Comparison of ENCODE assay signal across 10 cellular contexts in the genomic region with DNA sequence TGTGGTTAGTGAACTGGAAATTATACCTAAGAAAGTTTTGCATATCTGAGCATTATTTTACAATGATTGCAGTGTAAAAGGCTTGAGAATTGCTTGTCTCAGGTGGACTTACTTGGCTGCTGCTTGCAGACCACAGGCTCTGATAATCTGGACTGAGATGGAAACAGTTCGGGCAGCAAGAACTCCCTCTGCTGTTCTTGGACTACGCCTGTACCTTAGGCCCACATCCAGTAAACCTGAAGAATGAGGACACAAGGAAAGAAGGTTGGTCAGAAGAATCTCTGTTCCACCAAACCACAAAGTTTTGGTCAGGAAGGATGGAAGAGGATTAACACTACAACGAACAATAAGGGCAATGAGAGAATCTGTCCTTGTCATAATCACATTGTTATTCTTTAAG.
A peak's percentile ranks its signal among the peaks of the same experiment; 100 is the strongest.
DNase-seq lines count a peak whose midpoint lies in the region; ATAC-seq lines count a peak whose summit lies in the region.
"Had no signal": no experiment of that assay in that cellular context is flagged by ENCODE, and none has a peak within 500 bp of the region (broad histone marks: within the 10 kb centered on the region; RNA-seq: fewer than 3 reads in every experiment).

No MANE protein-coding gene starts in this region.

- POLR2A ChIA-PET in CD8-positive, alpha-beta memory T cell (lab: Charles Lee) = no interaction called here

- DNase-seq in DMS53 (lab: John Stamatoyannopoulos, UW) (peak; percentile 61), HT1080 (ENCODE audit: low read depth) (peak; percentile 5), astrocyte of the hippocampus (ENCODE audit: low read depth, low spot score) (peak; percentile 55), kidney tubule cell (ENCODE audit: low spot score) (peak; percentile 50), NCI-H82 treated with DMSO at 0.1 percent for 48 hours (lab: John Stamatoyannopoulos, UW; ENCODE audit: unreplicated experiment) (no peak)
- no peak for DNase-seq in activated T-helper 2 cell treated with anti-CD3 and anti-CD28 coated beads, Interferon-gamma antibody, Interleukin-2, Interleukin-4, amounts not matched to agents 10 μg/mL and 5 μg/mL and 100 μg/mL, durations not matched to agents 14 hours and 24 hours and 36 hours (ENCODE audit: low spot score)
- DNase-seq in CD8-positive, alpha-beta memory T cell = no peak
- DNase-seq: NCI-H187 had no signal

- H3K9me3 Mint-ChIP-seq in activated T-helper 2 cell treated with anti-CD3 and anti-CD28 coated beads, Interferon-gamma antibody, Interleukin-2, Interleukin-4, amounts not matched to agents 10 μg/mL and 5 μg/mL and 100 μg/mL, durations not matched to agents 14 hours and 24 hours and 36 hours = no peaks in the 10 kb centered on the region
- H3K9me3 Mint-ChIP-seq in CD8-positive, alpha-beta memory T cell = no peaks in the 10 kb centered on the region

- CTCF ChIA-PET in CD8-positive, alpha-beta memory T cell (lab: Charles Lee) = no interaction called here

- no peak overlapping the region for H3K27ac Mint-ChIP-seq in activated T-helper 2 cell treated with anti-CD3 and anti-CD28 coated beads, Interferon-gamma antibody, Interleukin-2, Interleukin-4, amounts not matched to agents 10 μg/mL and 5 μg/mL and 100 μg/mL, durations not matched to agents 14 hours and 24 hours and 36 hours
- no peak overlapping the region for H3K27ac Mint-ChIP-seq in CD8-positive, alpha-beta memory T cell

- H3K27ac ChIP-seq in CD8-positive, alpha-beta memory T cell (ENCODE audit: low read depth, low read length) = no peak overlapping the region

- peaks cover 26% of the 10 kb centered on the region for H3K36me3 Mint-ChIP-seq in activated T-helper 2 cell treated with anti-CD3 and anti-CD28 coated beads, Interferon-gamma antibody, Interleukin-2, Interleukin-4, amounts not matched to agents 10 μg/mL and 5 μg/mL and 100 μg/mL, durations not matched to agents 14 hours and 24 hours and 36 hours (ENCODE audit: low read depth)
- peaks cover 3 to 53% (median 12%) of the 10 kb centered on the region in 3 donors for H3K36me3 Mint-ChIP-seq in CD8-positive, alpha-beta memory T cell

- no peaks in the 10 kb centered on the region for H3K4me1 ChIP-seq in CD8-positive, alpha-beta memory T cell (ENCODE audit: insufficient read depth, low read length)
- H3K4me1 ChIP-seq: HAP-1 had no signal

- H3K4me3 ChIP-seq in CD8-positive, alpha-beta memory T cell (ENCODE audit: low read length) = no peak overlapping the region
- H3K4me3 ChIP-seq: HAP-1 had no signal

- peaks cover 38% of the 10 kb centered on the region for H3K36me3 ChIP-seq in CD8-positive, alpha-beta memory T cell (ENCODE audit: insufficient read depth, low read length)

- H3K9me3 ChIP-seq in CD8-positive, alpha-beta memory T cell (ENCODE audit: low read length) = no peaks in the 10 kb centered on the region
- H3K9me3 ChIP-seq: HAP-1 had no signal

- no peak for ATAC-seq in HG03159 (IDR thresholded peaks at IDR 0.05; ENCODE audit: unreplicated experiment)

- H3K27me3 ChIP-seq in CD8-positive, alpha-beta memory T cell (ENCODE audit: insufficient read depth, low read length, poor library complexity, severe bottlenecking) = no peaks in the 10 kb centered on the region

- no peaks in the 10 kb centered on the region for H3K27me3 Mint-ChIP-seq in activated T-helper 2 cell treated with anti-CD3 and anti-CD28 coated beads, Interferon-gamma antibody, Interleukin-2, Interleukin-4, amounts not matched to agents 10 μg/mL and 5 μg/mL and 100 μg/mL, durations not matched to agents 14 hours and 24 hours and 36 hours (ENCODE audit: low read depth)
- no peaks in the 10 kb centered on the region for H3K27me3 Mint-ChIP-seq in CD8-positive, alpha-beta memory T cell

- no peaks in the 10 kb centered on the region for H3K4me1 Mint-ChIP-seq in activated T-helper 2 cell treated with anti-CD3 and anti-CD28 coated beads, Interferon-gamma antibody, Interleukin-2, Interleukin-4, amounts not matched to agents 10 μg/mL and 5 μg/mL and 100 μg/mL, durations not matched to agents 14 hours and 24 hours and 36 hours (ENCODE audit: low read depth)
- no peaks in the 10 kb centered on the region for H3K4me1 Mint-ChIP-seq in CD8-positive, alpha-beta memory T cell

- H3K4me3 Mint-ChIP-seq in activated T-helper 2 cell treated with anti-CD3 and anti-CD28 coated beads, Interferon-gamma antibody, Interleukin-2, Interleukin-4, amounts not matched to agents 10 μg/mL and 5 μg/mL and 100 μg/mL, durations not matched to agents 14 hours and 24 hours and 36 hours (ENCODE audit: low read depth) = no peak overlapping the region
- no peak overlapping the region for H3K4me3 Mint-ChIP-seq in CD8-positive, alpha-beta memory T cell

- intact Hi-C loops in activated T-helper 2 cell treated with anti-CD3 and anti-CD28 coated beads, Interferon-gamma antibody, Interleukin-2, Interleukin-4, amounts not matched to agents 10 μg/mL and 5 μg/mL and 100 μg/mL, durations not matched to agents 14 hours and 24 hours and 36 hours (cut with micrococcal nuclease) = loop anchor here (1.0 kb wide), 1 partner anchor 126 kb away; no protein-coding TSS in a partner anchor

Comparison
In these comparisons a context has a peak if more than half of its experiments do, and no peak if none do; other contexts are left out.
1. DNase-seq: peak in DMS53 (single experiment), HT1080 (single experiment), astrocyte of the hippocampus (single experiment) and kidney tubule cell (single experiment); none in activated T-helper 2 cell treated with anti-CD3 and anti-CD28 coated beads, Interferon-gamma antibody, Interleukin-2, Interleukin-4, amounts not matched to agents 10 μg/mL and 5 μg/mL and 100 μg/mL, durations not matched to agents 14 hours and 24 hours and 36 hours (single experiment), NCI-H82 treated with DMSO at 0.1 percent for 48 hours (single experiment) and CD8-positive, alpha-beta memory T cell (0 of 5).